In the genomic region with DNA sequence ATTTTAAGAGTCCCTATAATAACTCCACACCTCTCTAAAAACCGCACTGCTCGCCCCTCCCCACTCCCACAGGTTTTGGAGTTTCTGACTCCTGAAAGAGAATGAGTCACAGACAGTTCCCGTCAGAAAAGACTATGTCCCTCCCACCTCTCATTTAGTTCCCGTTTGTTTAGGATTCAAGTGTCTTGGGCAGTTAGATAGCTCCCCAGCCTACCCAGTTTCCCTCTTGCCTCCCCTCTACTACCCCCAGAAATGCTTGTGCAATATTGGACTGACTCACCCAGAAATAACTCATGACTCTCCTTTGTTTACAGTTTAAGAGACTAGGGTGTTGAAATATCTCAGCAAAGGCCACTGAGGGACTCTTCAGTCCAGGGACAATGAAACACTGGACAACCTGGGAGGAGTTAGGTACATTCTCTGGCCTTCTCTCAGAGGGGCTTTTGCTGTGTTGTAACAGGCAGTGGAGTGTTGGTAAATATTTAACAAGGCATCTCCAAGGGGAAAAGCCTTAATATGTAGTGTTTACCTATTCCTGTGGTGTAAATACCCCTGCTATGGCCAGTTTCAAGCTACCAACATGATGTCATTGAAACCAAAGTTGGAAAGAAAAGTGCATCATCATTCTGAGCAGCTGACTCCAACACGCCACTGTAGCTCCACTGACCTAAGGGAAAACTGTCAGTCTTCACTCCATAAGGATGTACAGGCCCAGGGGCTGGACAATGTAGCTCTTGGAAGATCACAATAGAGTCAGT, we compare ENCODE assay signal across 8 cellular contexts.
DNase-seq lines count a peak whose midpoint lies in the region; ATAC-seq lines count a peak whose summit lies in the region.

No MANE protein-coding gene starts in this region.

- H3K27ac Mint-ChIP-seq in effector memory CD8-positive, alpha-beta T cell = peak overlapping the region in 1 of 2 donors; percentile 39
- peak overlapping the region; percentile 67 for H3K27ac Mint-ChIP-seq in stimulated activated memory B cell treated with anti-CD40 and anti-IgM and Interleukin-4, amounts not matched to agents 10 μg/mL and 1 μg/mL and 100 μg/mL, for 72 hours
- peak overlapping the region in 3 of 10 donors; percentile 56 to 74 (median 70) for H3K27ac Mint-ChIP-seq in naive thymus-derived CD8-positive, alpha-beta T cell

- H3K36me3 Mint-ChIP-seq in effector memory CD8-positive, alpha-beta T cell (ENCODE audit: insufficient read depth) = peaks cover 12% of the 10 kb centered on the region
- peaks cover 10% of the 10 kb centered on the region for H3K36me3 Mint-ChIP-seq in stimulated activated memory B cell treated with anti-CD40 and anti-IgM and Interleukin-4, amounts not matched to agents 10 μg/mL and 1 μg/mL and 100 μg/mL, for 72 hours
- H3K36me3 Mint-ChIP-seq in naive thymus-derived CD8-positive, alpha-beta T cell = no peaks in the 10 kb centered on the region

- no peaks in the 10 kb centered on the region for H3K36me3 ChIP-seq in muscle layer of colon (ENCODE audit: insufficient read depth, low read length)

- no peaks in the 10 kb centered on the region for H3K27me3 Mint-ChIP-seq in effector memory CD8-positive, alpha-beta T cell
- H3K27me3 Mint-ChIP-seq in stimulated activated memory B cell treated with anti-CD40 and anti-IgM and Interleukin-4, amounts not matched to agents 10 μg/mL and 1 μg/mL and 100 μg/mL, for 72 hours = no peaks in the 10 kb centered on the region
- no peaks in the 10 kb centered on the region for H3K27me3 Mint-ChIP-seq in naive thymus-derived CD8-positive, alpha-beta T cell

- no peaks in the 10 kb centered on the region for H3K9me3 ChIP-seq in muscle layer of colon (ENCODE audit: low read length)

- H3K9ac ChIP-seq in muscle layer of colon (ENCODE audit: low read length) = no peak overlapping the region

- H3K4me1 Mint-ChIP-seq in effector memory CD8-positive, alpha-beta T cell (ENCODE audit: low read depth in 2 of 2) = peaks cover 12 to 18% of the 10 kb centered on the region in 2 donors
- H3K4me1 Mint-ChIP-seq in stimulated activated memory B cell treated with anti-CD40 and anti-IgM and Interleukin-4, amounts not matched to agents 10 μg/mL and 1 μg/mL and 100 μg/mL, for 72 hours = peaks cover 17% of the 10 kb centered on the region
- peaks cover 8 to 21% (median 9%) of the 10 kb centered on the region in 4 donors for H3K4me1 Mint-ChIP-seq in naive thymus-derived CD8-positive, alpha-beta T cell

- H3K27me3 ChIP-seq in muscle layer of colon (ENCODE audit: control insufficient read depth in 1 of 2, insufficient read depth in 2 of 2, low read length in 2 of 2) = no peaks in the 10 kb centered on the region

- POLR2A ChIA-PET in naive thymus-derived CD8-positive, alpha-beta T cell (lab: Charles Lee) = interaction anchor here (0.7 to 14.5 kb wide), 4 partner anchors 28 to 119 kb away, joined by 3 to 681 read pairs (median 6); no protein-coding TSS in a partner anchor

- peak; percentile 63 for DNase-seq in COLO668 (lab: John Stamatoyannopoulos, UW; ENCODE audit: unreplicated experiment)
- DNase-seq in GOT3 (lab: John Stamatoyannopoulos, UW) = peak; percentile 53
- peak; percentile 95 for DNase-seq in NCI-H2029 (lab: John Stamatoyannopoulos, UW)
- peak; percentile 52 to 78 for DNase-seq in activated CD4-positive, alpha-beta T cell treated with anti-CD3 and anti-CD28 coated beads, Interleukin-2, amount 50 U/mL, for 24 hours (ENCODE audit: low read depth in 1 of 2, low spot score in 1 of 2)
- DNase-seq in effector memory CD8-positive, alpha-beta T cell = no peak
- no peak for DNase-seq in naive thymus-derived CD8-positive, alpha-beta T cell

- ATAC-seq in effector memory CD8-positive, alpha-beta T cell (replicated peaks) = peak; percentile 34
- ATAC-seq in stimulated activated memory B cell treated with anti-CD40 and anti-IgM and Interleukin-4, amounts not matched to agents 10 μg/mL and 1 μg/mL and 100 μg/mL, for 72 hours = peak; percentile 69
- no peak for ATAC-seq in naive thymus-derived CD8-positive, alpha-beta T cell

- peaks cover 21% of the 10 kb centered on the region for H3K4me1 ChIP-seq in muscle layer of colon (ENCODE audit: insufficient read depth, low read length)

- peak overlapping the region in 1 of 2 donors; percentile 19 for H3K4me3 ChIP-seq in muscle layer of colon (ENCODE audit: low read depth in 1 of 2, low read length in 2 of 2)

- H3K27ac ChIP-seq in muscle layer of colon (ENCODE audit: low read depth, low read length) = peak overlapping the region; percentile 35

- no peaks in the 10 kb centered on the region for H3K9me3 Mint-ChIP-seq in effector memory CD8-positive, alpha-beta T cell
- peaks cover 3% of the 10 kb centered on the region for H3K9me3 Mint-ChIP-seq in stimulated activated memory B cell treated with anti-CD40 and anti-IgM and Interleukin-4, amounts not matched to agents 10 μg/mL and 1 μg/mL and 100 μg/mL, for 72 hours
- no peaks in the 10 kb centered on the region for H3K9me3 Mint-ChIP-seq in naive thymus-derived CD8-positive, alpha-beta T cell

- H3K4me3 Mint-ChIP-seq in effector memory CD8-positive, alpha-beta T cell = no peak overlapping the region
- H3K4me3 Mint-ChIP-seq in stimulated activated memory B cell treated with anti-CD40 and anti-IgM and Interleukin-4, amounts not matched to agents 10 μg/mL and 1 μg/mL and 100 μg/mL, for 72 hours = no peak overlapping the region
- H3K4me3 Mint-ChIP-seq in naive thymus-derived CD8-positive, alpha-beta T cell = peak overlapping the region in 1 of 10 donors; percentile 11

Comparison
In these comparisons a context has a peak if more than half of its experiments do, and no peak if none do; other contexts are left out.
1. DNase-seq: peak in COLO668 (single experiment), GOT3 (single experiment), NCI-H2029 (single experiment) and activated CD4-positive, alpha-beta T cell treated with anti-CD3 and anti-CD28 coated beads, Interleukin-2, amount 50 U/mL, for 24 hours (2 of 2); none in effector memory CD8-positive, alpha-beta T cell (0 of 3) and naive thymus-derived CD8-positive, alpha-beta T cell (0 of 10).
2. ATAC-seq: peak in effector memory CD8-positive, alpha-beta T cell (single experiment) and stimulated activated memory B cell treated with anti-CD40 and anti-IgM and Interleukin-4, amounts not matched to agents 10 μg/mL and 1 μg/mL and 100 μg/mL, for 72 hours (single experiment); none in naive thymus-derived CD8-positive, alpha-beta T cell (0 of 2).